14 cellular contexts compared by ENCODE assay signal in the genomic region with DNA sequence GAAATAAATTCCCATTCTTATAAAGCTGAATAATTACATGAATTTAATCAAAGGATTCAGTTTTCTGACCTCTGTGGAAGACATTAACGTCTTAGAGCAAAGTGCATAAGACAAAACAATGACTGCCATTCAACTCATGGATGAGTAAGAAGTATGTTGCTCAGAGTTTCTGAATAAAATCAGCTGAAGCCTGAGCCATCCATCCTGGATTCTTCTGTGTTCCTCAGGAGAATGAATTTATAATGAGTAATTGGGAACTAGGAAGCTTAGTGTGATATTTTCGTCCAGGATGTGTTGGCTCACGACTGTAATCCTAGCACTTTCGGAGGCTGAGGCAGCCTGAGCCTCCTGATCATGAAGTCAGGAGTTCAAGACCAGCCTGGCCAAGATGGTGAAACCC.
"Had no signal": no experiment of that assay in that cellular context is flagged by ENCODE, and none has a peak within 500 bp of the region (broad histone marks: within the 10 kb centered on the region; RNA-seq: fewer than 3 reads in every experiment).

No MANE protein-coding gene starts in this region.

- ATAC-seq: activated T-cell treated with anti-CD3 and anti-CD28 coated beads, Interleukin-2, amount 50 U/mL, for 4 hours; T-helper 17 cell; upper lobe of right lung had no signal

- H3K27me3 ChIP-seq: dorsolateral prefrontal cortex, ovary, testis, upper lobe of right lung had no signal

- DNase-seq: activated CD4-positive, alpha-beta T cell treated with anti-CD3 and anti-CD28 coated beads, Interleukin-2, amount 50 U/mL, for 1 hour; activated CD4-positive, CD25-positive, alpha-beta regulatory T cell; activated gamma-delta T cell treated with Interleukin-2 at 50 U/mL for 16 hours; activated naive CD8-positive, alpha-beta T cell treated with anti-CD3 and anti-CD28 coated beads, Interleukin-2, amount 10 ng/mL, durations not matched to agents 7 days and 5 days; activated T-cell treated with anti-CD3 and anti-CD28 coated beads, Interleukin-2, amount 50 U/mL, for 4 hours; aorta; dorsolateral prefrontal cortex; kidney glomerular epithelial cell; ovary; stimulated activated CD4-positive, alpha-beta T cell treated with anti-CD3 and anti-CD28 coated beads, Interleukin-4, amount 100 ng/mL, for 1 hour; stimulated activated CD8-positive, alpha-beta memory T cell treated with anti-CD3 and anti-CD28 coated beads, Interleukin-4, amount 100 ng/mL, for 48 hours; T-helper 17 cell; testis; upper lobe of right lung had no signal

- H3K4me3 ChIP-seq: dorsolateral prefrontal cortex, ovary, testis, upper lobe of right lung had no signal

- H3K4me1 ChIP-seq: testis, upper lobe of right lung had no signal

- H3K9me3 ChIP-seq: testis, upper lobe of right lung had no signal

- H3K27ac ChIP-seq: dorsolateral prefrontal cortex, ovary, testis, upper lobe of right lung had no signal

- H3K36me3 ChIP-seq: ovary, upper lobe of right lung had no signal
